Comparison of ENCODE assay signal across 8 cellular contexts in genomic region chr6:88964509-88964908, GRCh38. TPM values are rescaled to one million over a fixed set of nuclear protein-coding genes. Genes with fewer than 3 reads are reported as not detected.
DNase-seq lines count a peak whose midpoint lies in the region; ATAC-seq and TF ChIP-seq lines count a peak whose summit lies in the region.

No MANE protein-coding gene starts in this region.

- H3F3A ChIP-seq in DOHH2 (ENCODE audit: control insufficient read depth, insufficient read depth): no peaks in the 10 kb centered on the region; the same call in 1 of the 2 replicates

- H3K4me1 ChIP-seq in DOHH2 (ENCODE audit: control insufficient read depth, low read length) (peaks cover 19% of the 10 kb centered on the region), OCI-LY3 (ENCODE audit: low read length) (peaks cover 3% of the 10 kb centered on the region; the same call in 1 of the 2 replicates), endodermal cell (ENCODE audit: control insufficient read depth, insufficient read depth, low read length) (peaks cover 2% of the 10 kb centered on the region)

- no peak for ATAC-seq in GM18909 (IDR thresholded peaks at IDR 0.05; ENCODE audit: poor library complexity, unreplicated experiment)

- H2AFZ ChIP-seq in OCI-LY3 (ENCODE audit: low read depth, low read length): 0 out of 2 replicates have a peak overlapping the region, but pooled peaks have one; percentile 73

- peak overlapping the region; percentile 92 for H3K27ac Mint-ChIP-seq in endodermal cell
- H3K27ac Mint-ChIP-seq in osteocyte (ENCODE audit: unreplicated experiment): no peak overlapping the region

- peaks cover 30% of the 10 kb centered on the region for H3K9me3 Mint-ChIP-seq in endodermal cell
- no peaks in the 10 kb centered on the region for H3K9me3 Mint-ChIP-seq in osteocyte (ENCODE audit: unreplicated experiment)

- H3K27ac ChIP-seq in DOHH2 (ENCODE audit: low read depth, low read length): no peak overlapping the region
- no peak overlapping the region for H3K27ac ChIP-seq in OCI-LY3 (ENCODE audit: low read length)
- no peak overlapping the region for H3K27ac ChIP-seq in endodermal cell (ENCODE audit: low read depth, low read length)

- H3K4me3 Mint-ChIP-seq in endodermal cell (peak overlapping the region; percentile 98), osteocyte (ENCODE audit: unreplicated experiment) (peak overlapping the region; percentile 95)

- H3K36me3 ChIP-seq in DOHH2 (ENCODE audit: control insufficient read depth, low read length): peaks cover 9% of the 10 kb centered on the region
- no peaks in the 10 kb centered on the region for H3K36me3 ChIP-seq in OCI-LY3 (replicated peaks; ENCODE audit: low read depth, low read length)
- H3K36me3 ChIP-seq in endodermal cell (ENCODE audit: control insufficient read depth, insufficient read depth, low read length): peaks cover 18% of the 10 kb centered on the region

- no peaks in the 10 kb centered on the region for H3K9me3 ChIP-seq in DOHH2 (ENCODE audit: control insufficient read depth, insufficient read depth, low read length)
- H3K9me3 ChIP-seq in OCI-LY3 (ENCODE audit: insufficient read depth, low read length): no peaks in the 10 kb centered on the region
- peaks cover 48% of the 10 kb centered on the region for H3K9me3 ChIP-seq in endodermal cell (ENCODE audit: control insufficient read depth, low read length)

- DNase-seq in endodermal cell (no peak), osteocyte (ENCODE audit: extremely low spot score, unreplicated experiment) (no peak), occipital lobe (lab: John Stamatoyannopoulos, UW) (no peak), NCI-H774 (lab: John Stamatoyannopoulos, UW) (no peak)
- no peak for DNase-seq in stimulated activated CD4-positive, alpha-beta T cell treated with anti-CD3 and anti-CD28 coated beads, Interleukin-2, amount 100 ng/mL, for 48 hours

- H3K9ac ChIP-seq in OCI-LY3 (ENCODE audit: low read length) (peak overlapping the region; percentile 66; the same call in 1 of the 2 replicates), endodermal cell (ENCODE audit: extremely low read depth, low read length, poor library complexity, severe bottlenecking) (no peak overlapping the region)

- H3K27me3 ChIP-seq in DOHH2 (ENCODE audit: control insufficient read depth, low read length): no peaks in the 10 kb centered on the region
- H3K27me3 ChIP-seq in OCI-LY3 (ENCODE audit: low read depth, low read length): no peaks in the 10 kb centered on the region
- H3K27me3 ChIP-seq in endodermal cell (ENCODE audit: control insufficient read depth, insufficient read depth, low read length, poor library complexity, severe bottlenecking): no peaks in the 10 kb centered on the region

- H3K4me3 ChIP-seq in DOHH2 (ENCODE audit: low read length): peak overlapping the region; percentile 98
- H3K4me3 ChIP-seq in OCI-LY3 (ENCODE audit: low read length): peak overlapping the region; percentile 79
- H3K4me3 ChIP-seq in endodermal cell (ENCODE audit: low read length): peak overlapping the region; percentile 91

- peaks cover 24% of the 10 kb centered on the region for H3K36me3 Mint-ChIP-seq in endodermal cell (ENCODE audit: low read depth)
- H3K36me3 Mint-ChIP-seq in osteocyte (ENCODE audit: unreplicated experiment): no peaks in the 10 kb centered on the region

- H3K4me1 Mint-ChIP-seq in endodermal cell: peaks cover 11% of the 10 kb centered on the region
- peaks cover 21% of the 10 kb centered on the region for H3K4me1 Mint-ChIP-seq in osteocyte (ENCODE audit: unreplicated experiment)

- H3K79me2 ChIP-seq in DOHH2 (ENCODE audit: control insufficient read depth, low read length) (peaks cover 53% of the 10 kb centered on the region), OCI-LY3 (ENCODE audit: low read length) (peaks cover 34% of the 10 kb centered on the region)

- 65 to 86% methylated on average over 5 of the region's 5 CpGs for WGBS in endodermal cell (ENCODE audit: insufficient coverage in 1 of 2, insufficient read length in 1 of 2), 2 experiments

- no peak for TF ChIP-seq CTCF in DOHH2 (IDR thresholded peaks at IDR 0.05; ENCODE audit: low read depth, low read length, poor library complexity, severe bottlenecking)
- TF ChIP-seq CTCF in OCI-LY3 (IDR thresholded peaks at IDR 0.05; ENCODE audit: low read depth, low read length): no peak
- TF ChIP-seq CTCF in endodermal cell (conservative IDR thresholded peaks at IDR 0.05): no peak
- no peak for TF ChIP-seq CTCF in osteocyte (IDR thresholded peaks at IDR 0.05)

- H3K4me2 ChIP-seq in DOHH2 (ENCODE audit: low read length) (peak overlapping the region; percentile 63), OCI-LY3 (ENCODE audit: low read length) (peak overlapping the region; percentile 76)

- H3K27me3 Mint-ChIP-seq in endodermal cell (ENCODE audit: insufficient read depth) (peaks cover 16% of the 10 kb centered on the region), osteocyte (ENCODE audit: unreplicated experiment) (no peaks in the 10 kb centered on the region)

- no peaks in the 10 kb centered on the region for H3K9me2 ChIP-seq in DOHH2 (replicated peaks; ENCODE audit: control insufficient read depth, low read length)

- H4K20me1 ChIP-seq in DOHH2 (ENCODE audit: control insufficient read depth, insufficient read depth, low read depth, low read length) (no peaks in the 10 kb centered on the region), OCI-LY3 (ENCODE audit: insufficient read depth, low read length) (no peaks in the 10 kb centered on the region)

RNA-seq across cellular contexts. Expression of gene RNGTT, which starts 1.1 kb away (rescaled TPM):
- total RNA-seq in endodermal cell: 10 to 100 TPM; 21.5 to 28.7 TPM
- polyA plus RNA-seq in endodermal cell (2013, experiment 1 of 2): 20.6 TPM
- polyA plus RNA-seq in endodermal cell (2013, experiment 2 of 2): 19.1 TPM
- total RNA-seq in osteocyte: 10.5 and 12.7 TPM in 2 replicates
- total RNA-seq in occipital lobe: 87.2 TPM
